ENCODE assay signal across 11 cellular contexts in genomic region chr7:29606287-29606721, GRCh38. TPM values are rescaled to one million over a fixed set of nuclear protein-coding genes. Genes with fewer than 3 reads are reported as not detected.
A peak's percentile ranks its signal among the peaks of the same experiment; 100 is the strongest.
DNase-seq lines count a peak whose midpoint lies in the region; ATAC-seq, FAIRE-seq and TF ChIP-seq lines count a peak whose summit lies in the region.
"Had no signal": no experiment of that assay in that cellular context is flagged by ENCODE, and none has a peak within 500 bp of the region (broad histone marks: within the 10 kb centered on the region; RNA-seq: fewer than 3 reads in every experiment).

No MANE protein-coding gene starts in this region.

- no peaks in the 10 kb centered on the region for H3K9me2 ChIP-seq in HCT116 (ENCODE audit: insufficient read depth)
- H3K9me2 ChIP-seq in SK-N-SH: no peaks in the 10 kb centered on the region

- H3K4me1 ChIP-seq in HCT116 (ENCODE audit: control insufficient read depth in 1 of 2, insufficient read depth in 2 of 2, low read length in 2 of 2) (peaks cover 9 to 26% of the 10 kb centered on the region in 2 experiments), SK-N-SH (ENCODE audit: control insufficient read depth in 1 of 2, insufficient read depth in 2 of 2, low read depth in 1 of 2, low read length in 1 of 2) (peaks cover 15 to 22% of the 10 kb centered on the region in 2 experiments; a peak in 3 of 4 replicates)

- TF ChIP-seq POLR2A in HCT116 (IDR thresholded peaks at IDR 0.05; ENCODE audit: borderline replicate concordance, extremely low read depth, insufficient read depth, insufficient read length): no peak

- DNase-seq in HCT116 (ENCODE audit: low read depth, low spot score): no peak
- DNase-seq in SK-N-SH: peak; percentile 39
- peak; percentile 74 for DNase-seq in fibroblast of peridontal ligament (ENCODE audit: extremely low read depth)
- no peak for DNase-seq in sciatic nerve (ENCODE audit: low spot score)
- no peak for DNase-seq in RCC 7860 (ENCODE audit: low spot score)
- DNase-seq in NK-92 (lab: John Stamatoyannopoulos, UW; ENCODE audit: unreplicated experiment): no peak
- DNase-seq: NCI-H1694, T-helper 1 cell had no signal

- no peaks in the 10 kb centered on the region for H3K79me2 ChIP-seq in HCT116 (ENCODE audit: insufficient read depth, low read length)
- no peaks in the 10 kb centered on the region for H3K79me2 ChIP-seq in SK-N-SH (ENCODE audit: insufficient read depth)

- BruUV-seq in HCT116 (replicated peaks; lab: Mats Ljungman, UMichigan): no TSS peak

- H3F3A ChIP-seq in SK-N-SH (replicated peaks; ENCODE audit: insufficient read depth): no peaks in the 10 kb centered on the region

- H3K4me2 ChIP-seq in HCT116 (ENCODE audit: low read length) (peak overlapping the region; percentile 54), SK-N-SH (peak overlapping the region; percentile 51)

- intact Hi-C loops in HCT116 (cut with micrococcal nuclease) (no loop called here), sciatic nerve (cut with DNase I) (no loop called here)

- H3K27me3 ChIP-seq in HCT116 (ENCODE audit: insufficient read depth, low read length) (no peaks in the 10 kb centered on the region), SK-N-SH (ENCODE audit: insufficient read depth) (no peaks in the 10 kb centered on the region)

- H3K9me3 ChIP-seq in HCT116 (ENCODE audit: control insufficient read depth in 1 of 2, insufficient read depth in 1 of 2, low read depth in 1 of 2, low read length in 2 of 2) (no peaks in the 10 kb centered on the region), SK-N-SH (no peaks in the 10 kb centered on the region)

- no peak overlapping the region for H3K27ac ChIP-seq in HCT116 (ENCODE audit: low read depth, low read length)
- peak overlapping the region; percentile 52 to 77 for H3K27ac ChIP-seq in SK-N-SH (ENCODE audit: low read depth in 2 of 2, low read length in 1 of 2)

- POLR2A ChIA-PET in HCT116 (lab: Charles Lee): interaction anchor here (0.9 kb wide), 1 partner anchor 43 kb away, joined by 3 read pairs; no protein-coding TSS in a partner anchor
- POLR2A ChIA-PET in SK-N-SH (lab: Yijun Ruan, JAX): no interaction called here

- TF ChIP-seq RAD21 in HCT116 (IDR thresholded peaks at IDR 0.05; ENCODE audit: low read depth): no peak
- TF ChIP-seq RAD21 in SK-N-SH (IDR thresholded peaks at IDR 0.05; ENCODE audit: low read length): peak; percentile 10; the same call in 1 of the 2 replicates

- H3K36me3 ChIP-seq in HCT116 (ENCODE audit: control insufficient read depth in 1 of 2, insufficient read depth in 2 of 2, low read length in 2 of 2): no peaks in the 10 kb centered on the region
- no peaks in the 10 kb centered on the region for H3K36me3 ChIP-seq in SK-N-SH (replicated peaks in 1 of 2; ENCODE audit: control insufficient read depth in 1 of 2, insufficient read depth in 2 of 2, low read length in 1 of 2)

- ATAC-seq in HCT116 (peak; percentile 69), sciatic nerve (peak; percentile 63), HG03342 (IDR thresholded peaks at IDR 0.05; ENCODE audit: unreplicated experiment) (no peak), HG02623 (IDR thresholded peaks at IDR 0.05; ENCODE audit: unreplicated experiment) (no peak)

- WGBS in SK-N-SH (ENCODE audit: low lambda C conversion rate): 25% methylated on average over 4 of the region's 4 CpGs

- FAIRE-seq in RCC 7860 (lab: Jason Lieb, UNC): no peak
- FAIRE-seq: G401.6 had no signal

- no peak overlapping the region for H3K9ac ChIP-seq in HCT116 (ENCODE audit: low read length)
- H3K9ac ChIP-seq in SK-N-SH: no peak overlapping the region

- H4K20me1 ChIP-seq in HCT116 (ENCODE audit: insufficient read depth) (no peaks in the 10 kb centered on the region), SK-N-SH (ENCODE audit: insufficient read depth) (no peaks in the 10 kb centered on the region)

- RAD21 ChIA-PET in HCT116 (lab: Charles Lee; ENCODE audit: low non-redundant PET in 1 of 2, low total read pairs in 2 of 2, uncharacterized antibody in 2 of 2, unreplicated experiment in 2 of 2): no interaction called here

- TF ChIP-seq CTCF in HCT116 (IDR thresholded peaks at IDR 0.05 in 2 of 3, conservative IDR thresholded peaks at IDR 0.05 in 1 of 3; ENCODE audit: borderline replicate concordance in 1 of 3, insufficient read depth in 1 of 3, low read depth in 2 of 3, low read length in 2 of 3) (no peak), SK-N-SH (IDR thresholded peaks at IDR 0.05) (no peak)

- peak; percentile 91 to 94; a peak in 3 of 4 replicates for TF ChIP-seq EP300 in SK-N-SH (IDR thresholded peaks at IDR 0.05; ENCODE audit: borderline replicate concordance in 1 of 2, low read depth in 1 of 2, low read length in 1 of 2)

- H3K4me3 ChIP-seq in HCT116 (replicated peaks in 1 of 2; ENCODE audit: low read depth in 1 of 2, low read length in 2 of 2): no peak overlapping the region
- H3K4me3 ChIP-seq in SK-N-SH (ENCODE audit: low read depth in 2 of 2, low read length in 1 of 2): peak overlapping the region in 1 of 2 experiments; percentile 12; a peak in 1 of 4 replicates

- H2AFZ ChIP-seq in HCT116 (ENCODE audit: low read depth, low read length, poor library complexity, severe bottlenecking) (peak overlapping the region; percentile 93), SK-N-SH (ENCODE audit: low read depth) (peak overlapping the region; percentile 33)

- CTCF ChIA-PET in HCT116 (lab: Charles Lee) (interaction anchor here (1.9 kb wide), 1 partner anchor 17 kb away, joined by 6 read pairs; no protein-coding TSS in a partner anchor), SK-N-SH (lab: Yijun Ruan, JAX) (interaction anchor here (0.9 to 1.6 kb wide), 4 partner anchors 14 to 29 kb away, joined by 3 to 9 read pairs (median 5); no protein-coding TSS in a partner anchor)

TF ChIP-seq in HCT116, 20 proteins besides CTCF, POLR2A, EP300 and RAD21 (continues in another document):
- 0 out of 2 replicates have a peak, but pooled peaks have one; percentile 31 for TF ChIP-seq CBX3 (IDR thresholded peaks at IDR 0.05; ENCODE audit: low read depth)
- no peak for TF ChIP-seq ELF1 (IDR thresholded peaks at IDR 0.05; ENCODE audit: borderline replicate concordance, low read depth)
- TF ChIP-seq SP1 (IDR thresholded peaks at IDR 0.05; ENCODE audit: low read depth): no peak; the same call in 1 of the 2 replicates
- TF ChIP-seq REST (IDR thresholded peaks at IDR 0.05; ENCODE audit: low read depth): no peak

TF ChIP-seq in SK-N-SH, 30 proteins besides CTCF, POLR2A, EP300 and RAD21 (continues in another document):
- TF ChIP-seq TEAD4 (IDR thresholded peaks at IDR 0.05; ENCODE audit: borderline replicate concordance, insufficient read depth): peak; percentile 88
- TF ChIP-seq TAF1 (IDR thresholded peaks at IDR 0.05; ENCODE audit: borderline replicate concordance, low read depth, low read length): no peak
- TF ChIP-seq MEF2A (IDR thresholded peaks at IDR 0.05; ENCODE audit: borderline replicate concordance, low read depth): no peak
- TF ChIP-seq ZBTB33 (IDR thresholded peaks at IDR 0.05; ENCODE audit: borderline replicate concordance, low read depth): no peak
- no peak for TF ChIP-seq YY1 (IDR thresholded peaks at IDR 0.05; ENCODE audit: low read depth)
- TF ChIP-seq USF1 (IDR thresholded peaks at IDR 0.05; ENCODE audit: borderline replicate concordance, low read depth): no peak
- peak; percentile 99 for TF ChIP-seq PBX3 (IDR thresholded peaks at IDR 0.05)

RNA-seq across cellular contexts. Expression of gene PRR15, which starts 42.7 kb away (rescaled TPM):
- 2.9 TPM for total RNA-seq in HCT116 (2021; ENCODE audit: unreplicated experiment)
- 1.2 and 1.3 TPM in 2 replicates for polyA plus RNA-seq in HCT116 (2012)
- 0.36 and 0.49 TPM in 2 replicates for polyA plus RNA-seq in SK-N-SH (2012; rRNA removed)
- 0.39 and 0.60 TPM in 2 replicates for polyA plus RNA-seq in SK-N-SH (2012; cell fraction: cytosol; rRNA removed)
- polyA plus RNA-seq in SK-N-SH (2012; cell fraction: nucleus; rRNA removed): 0.41 and 0.58 TPM in 2 replicates
- not detected for total RNA-seq in sciatic nerve

Comparison
In these comparisons a context has a peak if more than half of its experiments do, and no peak if none do; other contexts are left out.
1. ATAC-seq: peak in HCT116 (single experiment) and sciatic nerve (single experiment); none in HG03342 (single experiment) and HG02623 (single experiment).
2. DNase-seq: peak in SK-N-SH (single experiment) and fibroblast of peridontal ligament (single experiment); none in HCT116 (single experiment), sciatic nerve (single experiment), RCC 7860 (single experiment) and NK-92 (single experiment).
3. Of the 11 proteins assayed by ChIP-seq in both SK-N-SH and HCT116: peak only in SK-N-SH: POLR2AphosphoS5, RAD21 and SIN3A; only in HCT116: none; in both: JUND; in neither: 7.